Comparison of ENCODE assay signal across 1 cellular context in the genomic region with DNA sequence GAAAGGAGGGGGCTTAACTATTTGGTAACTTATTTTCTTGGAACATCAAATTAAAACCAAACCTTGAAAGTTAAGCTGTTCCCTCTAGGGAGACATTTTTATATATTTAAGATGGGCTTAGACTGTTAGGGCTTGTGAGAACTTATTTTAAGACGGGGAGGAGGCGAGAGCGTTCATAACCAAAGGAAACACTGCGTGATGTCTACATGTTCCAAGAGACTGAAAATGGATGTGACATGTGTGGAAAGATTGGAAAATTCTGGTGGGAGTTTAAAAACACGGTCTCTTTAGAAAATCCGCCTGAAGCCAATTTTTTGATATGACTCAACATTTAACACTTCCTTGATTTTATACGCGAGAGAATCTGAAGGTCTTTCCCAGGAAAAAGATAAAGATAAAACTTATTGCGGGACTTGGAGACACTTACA.
TF ChIP-seq lines count a peak whose summit lies in the region.

No MANE protein-coding gene starts in this region.

TF ChIP-seq in K562, 482 proteins besides CTCF, POLR2A, EP300 and RAD21 (continues in another document):
- no peak for TF ChIP-seq ZNF57 (CRISPR knock-in tag; IDR thresholded peaks at IDR 0.05)
- TF ChIP-seq CHCHD3 (CRISPR knock-in tag; IDR thresholded peaks at IDR 0.05): no peak
- TF ChIP-seq TFAM (CRISPR knock-in tag; conservative IDR thresholded peaks at IDR 0.05): no peak
- TF ChIP-seq ZNF12 (CRISPR knock-in tag; IDR thresholded peaks at IDR 0.05): no peak
- peak; percentile 73; the same call in 1 of the 2 replicates for TF ChIP-seq ILF3 (IDR thresholded peaks at IDR 0.05; ENCODE audit: borderline replicate concordance)
- no peak for TF ChIP-seq CBX8 (IDR thresholded peaks at IDR 0.05; ENCODE audit: borderline replicate concordance, extremely low read depth, low read depth, low read length, poor library complexity, severe bottlenecking)
- no peak for TF ChIP-seq MTA3 (IDR thresholded peaks at IDR 0.05; ENCODE audit: borderline replicate concordance)
- TF ChIP-seq, protein P1, sequence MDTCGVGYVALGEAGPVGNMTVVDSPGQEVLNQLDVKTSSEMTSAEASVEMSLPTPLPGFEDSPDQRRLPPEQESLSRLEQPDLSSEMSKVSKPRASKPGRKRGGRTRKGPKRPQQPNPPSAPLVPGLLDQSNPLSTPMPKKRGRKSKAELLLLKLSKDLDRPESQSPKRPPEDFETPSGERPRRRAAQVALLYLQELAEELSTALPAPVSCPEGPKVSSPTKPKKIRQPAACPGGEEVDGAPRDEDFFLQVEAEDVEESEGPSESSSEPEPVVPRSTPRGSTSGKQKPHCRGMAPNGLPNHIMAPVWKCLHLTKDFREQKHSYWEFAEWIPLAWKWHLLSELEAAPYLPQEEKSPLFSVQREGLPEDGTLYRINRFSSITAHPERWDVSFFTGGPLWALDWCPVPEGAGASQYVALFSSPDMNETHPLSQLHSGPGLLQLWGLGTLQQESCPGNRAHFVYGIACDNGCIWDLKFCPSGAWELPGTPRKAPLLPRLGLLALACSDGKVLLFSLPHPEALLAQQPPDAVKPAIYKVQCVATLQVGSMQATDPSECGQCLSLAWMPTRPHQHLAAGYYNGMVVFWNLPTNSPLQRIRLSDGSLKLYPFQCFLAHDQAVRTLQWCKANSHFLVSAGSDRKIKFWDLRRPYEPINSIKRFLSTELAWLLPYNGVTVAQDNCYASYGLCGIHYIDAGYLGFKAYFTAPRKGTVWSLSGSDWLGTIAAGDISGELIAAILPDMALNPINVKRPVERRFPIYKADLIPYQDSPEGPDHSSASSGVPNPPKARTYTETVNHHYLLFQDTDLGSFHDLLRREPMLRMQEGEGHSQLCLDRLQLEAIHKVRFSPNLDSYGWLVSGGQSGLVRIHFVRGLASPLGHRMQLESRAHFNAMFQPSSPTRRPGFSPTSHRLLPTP (IDR thresholded peaks at IDR 0.05; ENCODE audit: borderline replicate concordance, extremely low read depth, insufficient read length): no peak
- no peak for TF ChIP-seq KDM1A (IDR thresholded peaks at IDR 0.05)
- no peak for TF ChIP-seq GABPB2 (CRISPR knock-in tag; conservative IDR thresholded peaks at IDR 0.05)
- TF ChIP-seq EZH2 (IDR thresholded peaks at IDR 0.05; ENCODE audit: borderline replicate concordance, low read depth, low read length): no peak
- TF ChIP-seq PHTF2 (CRISPR knock-in tag; IDR thresholded peaks at IDR 0.05): no peak
- no peak for TF ChIP-seq RFX7 (CRISPR knock-in tag; IDR thresholded peaks at IDR 0.05)
- TF ChIP-seq, protein P2, sequence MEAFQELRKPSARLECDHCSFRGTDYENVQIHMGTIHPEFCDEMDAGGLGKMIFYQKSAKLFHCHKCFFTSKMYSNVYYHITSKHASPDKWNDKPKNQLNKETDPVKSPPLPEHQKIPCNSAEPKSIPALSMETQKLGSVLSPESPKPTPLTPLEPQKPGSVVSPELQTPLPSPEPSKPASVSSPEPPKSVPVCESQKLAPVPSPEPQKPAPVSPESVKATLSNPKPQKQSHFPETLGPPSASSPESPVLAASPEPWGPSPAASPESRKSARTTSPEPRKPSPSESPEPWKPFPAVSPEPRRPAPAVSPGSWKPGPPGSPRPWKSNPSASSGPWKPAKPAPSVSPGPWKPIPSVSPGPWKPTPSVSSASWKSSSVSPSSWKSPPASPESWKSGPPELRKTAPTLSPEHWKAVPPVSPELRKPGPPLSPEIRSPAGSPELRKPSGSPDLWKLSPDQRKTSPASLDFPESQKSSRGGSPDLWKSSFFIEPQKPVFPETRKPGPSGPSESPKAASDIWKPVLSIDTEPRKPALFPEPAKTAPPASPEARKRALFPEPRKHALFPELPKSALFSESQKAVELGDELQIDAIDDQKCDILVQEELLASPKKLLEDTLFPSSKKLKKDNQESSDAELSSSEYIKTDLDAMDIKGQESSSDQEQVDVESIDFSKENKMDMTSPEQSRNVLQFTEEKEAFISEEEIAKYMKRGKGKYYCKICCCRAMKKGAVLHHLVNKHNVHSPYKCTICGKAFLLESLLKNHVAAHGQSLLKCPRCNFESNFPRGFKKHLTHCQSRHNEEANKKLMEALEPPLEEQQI (IDR thresholded peaks at IDR 0.05): no peak
- TF ChIP-seq CHD1 (IDR thresholded peaks at IDR 0.05; ENCODE audit: low read length): peak; percentile 27
- TF ChIP-seq CREBBP (IDR thresholded peaks at IDR 0.05; ENCODE audit: low read depth, low read length): no peak
- no peak for TF ChIP-seq NFIC (IDR thresholded peaks at IDR 0.05)
- no peak for TF ChIP-seq RBBP5 (IDR thresholded peaks at IDR 0.05; ENCODE audit: borderline replicate concordance, insufficient read depth, low read length, poor library complexity, severe bottlenecking)
- TF ChIP-seq, protein P3, sequence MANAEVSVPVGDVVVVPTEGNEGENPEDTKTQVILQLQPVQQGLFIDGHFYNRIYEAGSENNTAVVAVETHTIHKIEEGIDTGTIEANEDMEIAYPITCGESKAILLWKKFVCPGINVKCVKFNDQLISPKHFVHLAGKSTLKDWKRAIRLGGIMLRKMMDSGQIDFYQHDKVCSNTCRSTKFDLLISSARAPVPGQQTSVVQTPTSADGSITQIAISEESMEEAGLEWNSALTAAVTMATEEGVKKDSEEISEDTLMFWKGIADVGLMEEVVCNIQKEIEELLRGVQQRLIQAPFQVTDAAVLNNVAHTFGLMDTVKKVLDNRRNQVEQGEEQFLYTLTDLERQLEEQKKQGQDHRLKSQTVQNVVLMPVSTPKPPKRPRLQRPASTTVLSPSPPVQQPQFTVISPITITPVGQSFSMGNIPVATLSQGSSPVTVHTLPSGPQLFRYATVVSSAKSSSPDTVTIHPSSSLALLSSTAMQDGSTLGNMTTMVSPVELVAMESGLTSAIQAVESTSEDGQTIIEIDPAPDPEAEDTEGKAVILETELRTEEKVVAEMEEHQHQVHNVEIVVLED (CRISPR knock-in tag; IDR thresholded peaks at IDR 0.05): no peak
- no peak for TF ChIP-seq MYC (IDR thresholded peaks at IDR 0.05; ENCODE audit: low read depth, low read length)
- no peak for TF ChIP-seq MYC (CRISPR knock-in tag; IDR thresholded peaks at IDR 0.05; ENCODE audit: borderline replicate concordance, low read depth)
- TF ChIP-seq, protein P4, sequence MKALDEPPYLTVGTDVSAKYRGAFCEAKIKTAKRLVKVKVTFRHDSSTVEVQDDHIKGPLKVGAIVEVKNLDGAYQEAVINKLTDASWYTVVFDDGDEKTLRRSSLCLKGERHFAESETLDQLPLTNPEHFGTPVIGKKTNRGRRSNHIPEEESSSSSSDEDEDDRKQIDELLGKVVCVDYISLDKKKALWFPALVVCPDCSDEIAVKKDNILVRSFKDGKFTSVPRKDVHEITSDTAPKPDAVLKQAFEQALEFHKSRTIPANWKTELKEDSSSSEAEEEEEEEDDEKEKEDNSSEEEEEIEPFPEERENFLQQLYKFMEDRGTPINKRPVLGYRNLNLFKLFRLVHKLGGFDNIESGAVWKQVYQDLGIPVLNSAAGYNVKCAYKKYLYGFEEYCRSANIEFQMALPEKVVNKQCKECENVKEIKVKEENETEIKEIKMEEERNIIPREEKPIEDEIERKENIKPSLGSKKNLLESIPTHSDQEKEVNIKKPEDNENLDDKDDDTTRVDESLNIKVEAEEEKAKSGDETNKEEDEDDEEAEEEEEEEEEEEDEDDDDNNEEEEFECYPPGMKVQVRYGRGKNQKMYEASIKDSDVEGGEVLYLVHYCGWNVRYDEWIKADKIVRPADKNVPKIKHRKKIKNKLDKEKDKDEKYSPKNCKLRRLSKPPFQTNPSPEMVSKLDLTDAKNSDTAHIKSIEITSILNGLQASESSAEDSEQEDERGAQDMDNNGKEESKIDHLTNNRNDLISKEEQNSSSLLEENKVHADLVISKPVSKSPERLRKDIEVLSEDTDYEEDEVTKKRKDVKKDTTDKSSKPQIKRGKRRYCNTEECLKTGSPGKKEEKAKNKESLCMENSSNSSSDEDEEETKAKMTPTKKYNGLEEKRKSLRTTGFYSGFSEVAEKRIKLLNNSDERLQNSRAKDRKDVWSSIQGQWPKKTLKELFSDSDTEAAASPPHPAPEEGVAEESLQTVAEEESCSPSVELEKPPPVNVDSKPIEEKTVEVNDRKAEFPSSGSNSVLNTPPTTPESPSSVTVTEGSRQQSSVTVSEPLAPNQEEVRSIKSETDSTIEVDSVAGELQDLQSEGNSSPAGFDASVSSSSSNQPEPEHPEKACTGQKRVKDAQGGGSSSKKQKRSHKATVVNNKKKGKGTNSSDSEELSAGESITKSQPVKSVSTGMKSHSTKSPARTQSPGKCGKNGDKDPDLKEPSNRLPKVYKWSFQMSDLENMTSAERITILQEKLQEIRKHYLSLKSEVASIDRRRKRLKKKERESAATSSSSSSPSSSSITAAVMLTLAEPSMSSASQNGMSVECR (CRISPR knock-in tag; IDR thresholded peaks at IDR 0.05): no peak
- TF ChIP-seq NR4A1 (CRISPR knock-in tag; IDR thresholded peaks at IDR 0.05): no peak
- no peak for TF ChIP-seq NR4A1 (tag; IDR thresholded peaks at IDR 0.05)
- no peak for TF ChIP-seq ETV6 (IDR thresholded peaks at IDR 0.05; ENCODE audit: borderline replicate concordance in 1 of 2, low read depth in 2 of 2, low read length in 1 of 2)
- no peak for TF ChIP-seq ETV6 (CRISPR knock-in tag; IDR thresholded peaks at IDR 0.05; ENCODE audit: borderline replicate concordance)
- no peak for TF ChIP-seq EHMT2 (IDR thresholded peaks at IDR 0.05)
- no peak for TF ChIP-seq ZNF778 (CRISPR knock-in tag; IDR thresholded peaks at IDR 0.05)
- TF ChIP-seq SAFB2 (IDR thresholded peaks at IDR 0.05; ENCODE audit: borderline replicate concordance, low read depth, low read length, severe bottlenecking): no peak
- TF ChIP-seq CBX1 (IDR thresholded peaks at IDR 0.05; ENCODE audit: low read depth): no peak
- no peak for TF ChIP-seq FOXA3 (CRISPR knock-in tag; conservative IDR thresholded peaks at IDR 0.05 in 1 of 2, IDR thresholded peaks at IDR 0.05 in 1 of 2)
- TF ChIP-seq, protein P5, sequence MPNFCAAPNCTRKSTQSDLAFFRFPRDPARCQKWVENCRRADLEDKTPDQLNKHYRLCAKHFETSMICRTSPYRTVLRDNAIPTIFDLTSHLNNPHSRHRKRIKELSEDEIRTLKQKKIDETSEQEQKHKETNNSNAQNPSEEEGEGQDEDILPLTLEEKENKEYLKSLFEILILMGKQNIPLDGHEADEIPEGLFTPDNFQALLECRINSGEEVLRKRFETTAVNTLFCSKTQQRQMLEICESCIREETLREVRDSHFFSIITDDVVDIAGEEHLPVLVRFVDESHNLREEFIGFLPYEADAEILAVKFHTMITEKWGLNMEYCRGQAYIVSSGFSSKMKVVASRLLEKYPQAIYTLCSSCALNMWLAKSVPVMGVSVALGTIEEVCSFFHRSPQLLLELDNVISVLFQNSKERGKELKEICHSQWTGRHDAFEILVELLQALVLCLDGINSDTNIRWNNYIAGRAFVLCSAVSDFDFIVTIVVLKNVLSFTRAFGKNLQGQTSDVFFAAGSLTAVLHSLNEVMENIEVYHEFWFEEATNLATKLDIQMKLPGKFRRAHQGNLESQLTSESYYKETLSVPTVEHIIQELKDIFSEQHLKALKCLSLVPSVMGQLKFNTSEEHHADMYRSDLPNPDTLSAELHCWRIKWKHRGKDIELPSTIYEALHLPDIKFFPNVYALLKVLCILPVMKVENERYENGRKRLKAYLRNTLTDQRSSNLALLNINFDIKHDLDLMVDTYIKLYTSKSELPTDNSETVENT (CRISPR knock-in tag; IDR thresholded peaks at IDR 0.05): no peak
- TF ChIP-seq ZNF354B (CRISPR knock-in tag; IDR thresholded peaks at IDR 0.05): no peak
- no peak for TF ChIP-seq HDAC6 (IDR thresholded peaks at IDR 0.05; ENCODE audit: low read depth, low read length)
- TF ChIP-seq ZNF561 (CRISPR knock-in tag; conservative IDR thresholded peaks at IDR 0.05): no peak
- TF ChIP-seq NCOR1 (IDR thresholded peaks at IDR 0.05): no peak
- TF ChIP-seq, protein P6, sequence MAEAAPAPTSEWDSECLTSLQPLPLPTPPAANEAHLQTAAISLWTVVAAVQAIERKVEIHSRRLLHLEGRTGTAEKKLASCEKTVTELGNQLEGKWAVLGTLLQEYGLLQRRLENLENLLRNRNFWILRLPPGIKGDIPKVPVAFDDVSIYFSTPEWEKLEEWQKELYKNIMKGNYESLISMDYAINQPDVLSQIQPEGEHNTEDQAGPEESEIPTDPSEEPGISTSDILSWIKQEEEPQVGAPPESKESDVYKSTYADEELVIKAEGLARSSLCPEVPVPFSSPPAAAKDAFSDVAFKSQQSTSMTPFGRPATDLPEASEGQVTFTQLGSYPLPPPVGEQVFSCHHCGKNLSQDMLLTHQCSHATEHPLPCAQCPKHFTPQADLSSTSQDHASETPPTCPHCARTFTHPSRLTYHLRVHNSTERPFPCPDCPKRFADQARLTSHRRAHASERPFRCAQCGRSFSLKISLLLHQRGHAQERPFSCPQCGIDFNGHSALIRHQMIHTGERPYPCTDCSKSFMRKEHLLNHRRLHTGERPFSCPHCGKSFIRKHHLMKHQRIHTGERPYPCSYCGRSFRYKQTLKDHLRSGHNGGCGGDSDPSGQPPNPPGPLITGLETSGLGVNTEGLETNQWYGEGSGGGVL (CRISPR knock-in tag; IDR thresholded peaks at IDR 0.05): no peak
- no peak for TF ChIP-seq ZNF695 (CRISPR knock-in tag; IDR thresholded peaks at IDR 0.05)
- no peak for TF ChIP-seq ZNF165 (CRISPR knock-in tag; IDR thresholded peaks at IDR 0.05; ENCODE audit: borderline replicate concordance)
- TF ChIP-seq, protein P7, sequence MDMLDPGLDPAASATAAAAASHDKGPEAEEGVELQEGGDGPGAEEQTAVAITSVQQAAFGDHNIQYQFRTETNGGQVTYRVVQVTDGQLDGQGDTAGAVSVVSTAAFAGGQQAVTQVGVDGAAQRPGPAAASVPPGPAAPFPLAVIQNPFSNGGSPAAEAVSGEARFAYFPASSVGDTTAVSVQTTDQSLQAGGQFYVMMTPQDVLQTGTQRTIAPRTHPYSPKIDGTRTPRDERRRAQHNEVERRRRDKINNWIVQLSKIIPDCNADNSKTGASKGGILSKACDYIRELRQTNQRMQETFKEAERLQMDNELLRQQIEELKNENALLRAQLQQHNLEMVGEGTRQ (CRISPR knock-in tag; IDR thresholded peaks at IDR 0.05): no peak
